22 cellular contexts compared by ENCODE assay signal in the genomic region with DNA sequence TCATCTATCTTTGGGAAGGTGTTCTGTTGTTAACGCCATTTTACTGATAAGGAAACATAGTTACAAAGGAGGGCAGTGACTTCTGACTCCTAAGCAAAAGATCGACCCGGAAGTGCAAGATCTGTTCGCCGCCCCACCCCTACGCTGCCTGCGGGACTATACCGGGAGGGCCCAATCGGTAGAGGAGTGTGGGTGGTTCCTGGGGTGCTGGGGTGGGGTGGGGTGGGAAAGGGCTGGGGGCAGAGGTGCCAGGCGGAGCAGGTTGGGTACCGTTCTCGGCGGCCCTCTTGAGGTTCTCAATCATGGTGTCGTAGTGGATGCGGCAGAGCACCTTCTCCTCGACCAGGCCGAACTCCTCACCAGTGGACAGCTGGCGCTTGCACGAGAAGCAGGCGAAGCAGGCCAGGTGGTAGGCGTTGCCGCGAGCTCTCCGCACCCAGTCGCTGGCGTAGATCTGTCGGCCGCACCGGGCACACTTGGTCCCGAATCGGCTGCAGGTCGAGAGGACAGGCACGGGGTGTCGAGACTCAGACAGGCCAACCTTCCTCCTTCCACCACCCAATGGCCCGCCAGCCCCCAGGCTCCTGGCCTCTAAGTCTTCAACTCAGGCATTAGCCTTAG. TPM values are rescaled to one million over a fixed set of nuclear protein-coding genes. Genes with fewer than 3 reads are reported as not detected.
"Had no signal": no experiment of that assay in that cellular context is flagged by ENCODE, and none has a peak within 500 bp of the region (broad histone marks: within the 10 kb centered on the region; RNA-seq: fewer than 3 reads in every experiment).

No MANE protein-coding gene starts in this region.

- H3K36me3 Mint-ChIP-seq: immature natural killer cell, natural killer cell, T-cell had no signal

- H3K4me3 ChIP-seq: adrenal gland, colonic mucosa, gastrocnemius medialis, heart right ventricle, mucosa of descending colon, psoas muscle, upper lobe of left lung had no signal

- ATAC-seq: activated T-helper 17 cell treated with anti-CD3 and anti-CD28 coated beads, Interleukin-2, amount 50 U/mL, for 72 hours; gastrocnemius medialis; heart right ventricle; left colon; mucosa of descending colon; natural killer cell; psoas muscle; T-cell had no signal

- H3K9me3 Mint-ChIP-seq: activated naive CD4-positive, alpha-beta T cell treated with anti-CD3 and anti-CD28 coated beads for 36 hours; activated T-helper 17 cell treated with anti-CD3 and anti-CD28 coated beads, Interleukin-2, amount 50 U/mL, for 72 hours; natural killer cell; stimulated activated naive CD8-positive, alpha-beta T cell treated with anti-CD3 and anti-CD28 coated beads, Interleukin-15, Interleukin-2, amounts not matched to agents 100 ng/mL and 50 ng/mL, for 24 hours; T-cell had no signal

- H3K4me3 Mint-ChIP-seq: activated naive CD4-positive, alpha-beta T cell treated with anti-CD3 and anti-CD28 coated beads for 36 hours; activated T-helper 17 cell treated with anti-CD3 and anti-CD28 coated beads, Interleukin-2, amount 50 U/mL, for 72 hours; immature natural killer cell; natural killer cell; stimulated activated naive CD8-positive, alpha-beta T cell treated with anti-CD3 and anti-CD28 coated beads, Interleukin-15, Interleukin-2, amounts not matched to agents 100 ng/mL and 50 ng/mL, for 24 hours had no signal

- H3K27ac ChIP-seq: adrenal gland, colonic mucosa, gastrocnemius medialis, heart right ventricle, psoas muscle, upper lobe of left lung had no signal

- H3K36me3 ChIP-seq: adrenal gland, colonic mucosa, gastrocnemius medialis, upper lobe of left lung had no signal

- H3K9me3 ChIP-seq: adrenal gland, colonic mucosa, gastrocnemius medialis, heart right ventricle, mucosa of descending colon, psoas muscle, upper lobe of left lung had no signal

- H3K27ac Mint-ChIP-seq: activated naive CD4-positive, alpha-beta T cell treated with anti-CD3 and anti-CD28 coated beads for 36 hours; activated T-helper 17 cell treated with anti-CD3 and anti-CD28 coated beads, Interleukin-2, amount 50 U/mL, for 72 hours; immature natural killer cell; natural killer cell; stimulated activated naive CD8-positive, alpha-beta T cell treated with anti-CD3 and anti-CD28 coated beads, Interleukin-15, Interleukin-2, amounts not matched to agents 100 ng/mL and 50 ng/mL, for 24 hours; T-cell had no signal

- DNase-seq: activated CD4-positive, alpha-beta T cell treated with anti-CD3 and anti-CD28 coated beads for 48 hours; activated naive CD4-positive, alpha-beta T cell treated with anti-CD3 and anti-CD28 coated beads for 36 hours; activated T-cell treated with anti-CD3 and anti-CD28 coated beads for 4 hours; adrenal gland; caudate nucleus; colonic mucosa; effector CD4-positive, alpha-beta T cell; gastrocnemius medialis; heart right ventricle; immature natural killer cell; left colon; mammary epithelial cell; mucosa of descending colon; natural killer cell; occipital lobe; psoas muscle; stimulated activated CD4-positive, alpha-beta T cell treated with anti-CD3 and anti-CD28 coated beads, Interleukin-2, amount 100 ng/mL, for 48 hours; T-cell had no signal

RNA-seq across cellular contexts. Expression of gene LHX6, which starts 11.8 kb away (rescaled TPM):
- total RNA-seq: activated CD8-positive, alpha-beta memory T cell treated with anti-CD3 and anti-CD28 coated beads for 36 hours; activated T-helper 17 cell treated with anti-CD3 and anti-CD28 coated beads, Interleukin-2, amount 50 U/mL, for 72 hours; natural killer cell; T-cell had no signal
- polyA plus RNA-seq: immature natural killer cell had no signal

RNA-seq across cellular contexts. Expression of gene MORN5, which starts 57.2 kb away (rescaled TPM):
- total RNA-seq: activated CD8-positive, alpha-beta memory T cell treated with anti-CD3 and anti-CD28 coated beads for 36 hours; activated naive CD4-positive, alpha-beta T cell treated with anti-CD3 and anti-CD28 coated beads for 36 hours; activated T-helper 17 cell treated with anti-CD3 and anti-CD28 coated beads, Interleukin-2, amount 50 U/mL, for 72 hours; gastrocnemius medialis; heart right ventricle; mammary epithelial cell; natural killer cell; psoas muscle; T-cell had no signal
- polyA plus RNA-seq: heart right ventricle, immature natural killer cell, mammary epithelial cell, psoas muscle had no signal
